ENCODE assay signal across 19 cellular contexts in the genomic region with DNA sequence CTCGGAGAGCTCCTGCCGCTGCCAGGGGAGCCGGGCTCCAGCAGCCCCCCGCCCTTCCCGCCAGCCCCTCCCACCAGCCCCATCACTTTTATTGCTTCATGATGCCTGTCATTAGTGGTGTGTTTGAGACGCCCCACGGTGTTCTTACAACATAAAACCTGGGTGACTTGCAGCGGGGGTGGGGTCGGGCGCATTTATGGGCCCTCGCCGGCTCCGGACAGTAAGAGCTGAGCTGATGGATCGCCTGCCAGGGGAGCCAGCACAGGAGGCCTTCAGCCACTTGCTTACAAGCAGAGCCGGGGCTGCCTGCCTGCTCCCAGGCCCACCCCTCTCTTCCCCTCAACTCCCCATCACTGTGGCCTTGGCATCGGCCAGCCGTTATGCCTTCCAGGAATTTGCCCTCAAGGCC.
DNase-seq lines count a peak whose midpoint lies in the region; ATAC-seq and TF ChIP-seq lines count a peak whose summit lies in the region.
"Had no signal": no experiment of that assay in that cellular context is flagged by ENCODE, and none has a peak within 500 bp of the region (broad histone marks: within the 10 kb centered on the region; RNA-seq: fewer than 3 reads in every experiment).

No MANE protein-coding gene starts in this region.

- no peak overlapping the region for H2AFZ ChIP-seq in ACC112 (ENCODE audit: low read length, unreplicated experiment)

- H3K27ac ChIP-seq in ACC112 (ENCODE audit: low read depth, low read length) (no peak overlapping the region), esophagus muscularis mucosa (replicated peaks in 1 of 4) (no peak overlapping the region)
- H3K27ac ChIP-seq: coronary artery, upper lobe of right lung had no signal

- no peak for TF ChIP-seq EP300 in esophagus muscularis mucosa (IDR thresholded peaks at IDR 0.05)

- intact Hi-C loops in mucosa of descending colon (cut with DNase I, micrococcal nuclease) = no loop called here
- intact Hi-C loops in esophagus muscularis mucosa (cut with DNase I) = no loop called here

- H3K36me3 ChIP-seq in ACC112 (ENCODE audit: insufficient read depth, low read length) (no peaks in the 10 kb centered on the region), mucosa of descending colon (ENCODE audit: low read depth) (no peaks in the 10 kb centered on the region), esophagus muscularis mucosa (no peaks in the 10 kb centered on the region)
- H3K36me3 ChIP-seq: stomach, upper lobe of right lung had no signal

- TF ChIP-seq CTCF in mucosa of descending colon (IDR thresholded peaks at IDR 0.05) (no peak), esophagus muscularis mucosa (IDR thresholded peaks at IDR 0.05) (no peak)

- H3K9me3 ChIP-seq in mucosa of descending colon (no peaks in the 10 kb centered on the region), esophagus muscularis mucosa (no peaks in the 10 kb centered on the region)
- H3K9me3 ChIP-seq: SK-N-SH, stomach, upper lobe of right lung had no signal

- H3K4me3 ChIP-seq in ACC112 (ENCODE audit: low read depth, low read length) (peak overlapping the region; percentile 36), mucosa of descending colon (no peak overlapping the region), esophagus muscularis mucosa (no peak overlapping the region)
- H3K4me3 ChIP-seq: coronary artery, upper lobe of right lung had no signal

- no peak for TF ChIP-seq POLR2A in esophagus muscularis mucosa (IDR thresholded peaks at IDR 0.05; ENCODE audit: low read depth)

- 30% methylated on average over 10 of the region's 17 CpGs for WGBS in esophagus muscularis mucosa

- ATAC-seq in mucosa of descending colon (no peak), HG03135 (IDR thresholded peaks at IDR 0.05; ENCODE audit: unreplicated experiment) (no peak)
- ATAC-seq: activated naive CD4-positive, alpha-beta T cell treated with anti-CD3 and anti-CD28 coated beads, Interleukin-2, amount 50 U/mL, for 72 hours; left lobe of liver; upper lobe of right lung had no signal

- H3K4me1 ChIP-seq in ACC112 (ENCODE audit: control insufficient read depth, insufficient read depth, low read length, unreplicated experiment) (peaks cover 10% of the 10 kb centered on the region), mucosa of descending colon (ENCODE audit: low read depth) (peaks cover 27% of the 10 kb centered on the region), esophagus muscularis mucosa (peaks cover 19 to 34% (median 27%) of the 10 kb centered on the region in 4 donors)

- peak; percentile 47 for DNase-seq in COR-L47 (lab: John Stamatoyannopoulos, UW)
- DNase-seq in NCI-H748 (lab: John Stamatoyannopoulos, UW; ENCODE audit: unreplicated experiment) = peak; percentile 59
- peak; percentile 47 to 67 (median 66) for DNase-seq in mucosa of descending colon
- DNase-seq in esophagus muscularis mucosa (ENCODE audit: extremely low spot score) = no peak
- no peak for DNase-seq in NCI-H2171 treated with DMSO at 0.1 percent for 48 hours (lab: John Stamatoyannopoulos, UW)
- DNase-seq: activated CD4-positive, CD25-positive, alpha-beta regulatory T cell; DMS79 treated with DMSO at 0.1 percent for 48 hours; NCI-H1105; NCI-H446; SK-N-SH; stimulated activated CD4-positive, alpha-beta T cell treated with anti-CD3 and anti-CD28 coated beads, Interleukin-4, amount 100 ng/mL, for 1 hour; stomach; T1000; upper lobe of right lung had no signal

- H3K79me2 ChIP-seq in ACC112 (ENCODE audit: control insufficient read depth, insufficient read depth, low read length, unreplicated experiment) = no peaks in the 10 kb centered on the region

- no peaks in the 10 kb centered on the region for H3K27me3 ChIP-seq in ACC112 (ENCODE audit: insufficient read depth, low read length)
- peaks cover 0 to 90% (median 27%) of the 10 kb centered on the region in 4 donors for H3K27me3 ChIP-seq in esophagus muscularis mucosa

Comparison
In these comparisons a context has a peak if more than half of its experiments do, and no peak if none do; other contexts are left out.
1. DNase-seq: peak in COR-L47 (single experiment), NCI-H748 (single experiment) and mucosa of descending colon (3 of 3); none in esophagus muscularis mucosa (single experiment) and NCI-H2171 treated with DMSO at 0.1 percent for 48 hours (single experiment).